9 cellular contexts compared by ENCODE assay signal in genomic region chr17:35345445-35345925, GRCh38. TPM values are rescaled to one million over a fixed set of nuclear protein-coding genes. Genes with fewer than 3 reads are reported as not detected.
DNase-seq lines count a peak whose midpoint lies in the region; ATAC-seq and TF ChIP-seq lines count a peak whose summit lies in the region.
"Had no signal": no experiment of that assay in that cellular context is flagged by ENCODE, and none has a peak within 500 bp of the region (broad histone marks: within the 10 kb centered on the region; RNA-seq: fewer than 3 reads in every experiment).

No MANE protein-coding gene starts in this region.

- no peak for TF ChIP-seq EP300 in SK-N-SH (IDR thresholded peaks at IDR 0.05; ENCODE audit: borderline replicate concordance in 1 of 2, low read depth in 1 of 2, low read length in 1 of 2)

- ATAC-seq in SK-N-SH treated with all-trans-retinoic acid at 6 μM for 48 hours = no peak; the same call in 2 of the 3 replicates
- peak; percentile 14 to 25 for ATAC-seq in lower lobe of right lung
- no peak for ATAC-seq in GM18861 (IDR thresholded peaks at IDR 0.05; ENCODE audit: unreplicated experiment)

- TF ChIP-seq CTCF in SK-N-SH (IDR thresholded peaks at IDR 0.05) (no peak), lower lobe of right lung (IDR thresholded peaks at IDR 0.05) (no peak), testis (IDR thresholded peaks at IDR 0.05) (no peak)

- H3K4me1 ChIP-seq in SK-N-SH (ENCODE audit: control insufficient read depth in 1 of 2, insufficient read depth in 2 of 2, low read depth in 1 of 2, low read length in 1 of 2) (no peaks in the 10 kb centered on the region), lower lobe of right lung (peaks cover 26% of the 10 kb centered on the region), testis (peaks cover 7% of the 10 kb centered on the region)

- H3K27me3 ChIP-seq in SK-N-SH (ENCODE audit: insufficient read depth) = peaks cover 39% of the 10 kb centered on the region
- no peaks in the 10 kb centered on the region for H3K27me3 ChIP-seq in lower lobe of right lung (ENCODE audit: low read depth)
- no peaks in the 10 kb centered on the region for H3K27me3 ChIP-seq in testis

- no peak for DNase-seq in SK-N-SH
- no peak for DNase-seq in caudate nucleus (lab: John Stamatoyannopoulos, UW)
- DNase-seq in lower lobe of right lung = no peak
- DNase-seq in testis = no peak
- no peak for DNase-seq in inferior parietal cortex (ENCODE audit: extremely low spot score)
- no peak for DNase-seq in activated effector memory CD4-positive, alpha-beta T cell treated with Interleukin-2 at 50 U/mL for 16 hours

- H3K27ac ChIP-seq in SK-N-SH (ENCODE audit: low read depth in 2 of 2, low read length in 1 of 2) (no peak overlapping the region), caudate nucleus (ENCODE audit: low read depth, low read length) (peak overlapping the region; percentile 58), lower lobe of right lung (peak overlapping the region; percentile 80), testis (peak overlapping the region in 1 of 2 donors; percentile 21)
- H3K27ac ChIP-seq: 22Rv1 had no signal

- peak overlapping the region; percentile 41; the same call in 1 of the 2 replicates for H2AFZ ChIP-seq in SK-N-SH (ENCODE audit: low read depth)

- H4K20me1 ChIP-seq in SK-N-SH (ENCODE audit: insufficient read depth) = no peaks in the 10 kb centered on the region

- no peaks in the 10 kb centered on the region for H3K79me2 ChIP-seq in SK-N-SH (ENCODE audit: insufficient read depth)

- intact Hi-C loops in lower lobe of right lung (cut with DNase I) = no loop called here
- intact Hi-C loops in testis (cut with DNase I; ENCODE audit: low total_unique reads) = no loop called here

- no peak overlapping the region for H3K9ac ChIP-seq in SK-N-SH

- WGBS in SK-N-SH (ENCODE audit: low lambda C conversion rate) = 22% methylated on average over 22 of the region's 25 CpGs
- WGBS in testis, 2 donors = 12 to 14% methylated on average over 11 to 25 of the region's 25 CpGs

- POLR2A ChIA-PET in SK-N-SH (lab: Yijun Ruan, JAX) = no interaction called here

- no peaks in the 10 kb centered on the region for H3K9me3 ChIP-seq in SK-N-SH
- H3K9me3 ChIP-seq in lower lobe of right lung = no peaks in the 10 kb centered on the region
- no peaks in the 10 kb centered on the region for H3K9me3 ChIP-seq in testis

- no peak for TF ChIP-seq RAD21 in SK-N-SH (IDR thresholded peaks at IDR 0.05; ENCODE audit: low read length)

- no peak overlapping the region for H3K4me3 ChIP-seq in SK-N-SH (ENCODE audit: low read depth in 2 of 2, low read length in 1 of 2)
- peak overlapping the region; percentile 55 for H3K4me3 ChIP-seq in lower lobe of right lung
- peak overlapping the region; percentile 26 to 45 for H3K4me3 ChIP-seq in testis

- no peaks in the 10 kb centered on the region for H3K9me2 ChIP-seq in SK-N-SH

- TF ChIP-seq POLR2A in testis (IDR thresholded peaks at IDR 0.05) = no peak

- peak overlapping the region; percentile 55 for H3K4me2 ChIP-seq in SK-N-SH

- CTCF ChIA-PET in SK-N-SH (lab: Yijun Ruan, JAX) = interaction anchor here (1.0 kb wide), 1 partner anchor 1069 kb away, joined by 3 read pairs; no protein-coding TSS in a partner anchor

- H3F3A ChIP-seq in SK-N-SH (replicated peaks; ENCODE audit: insufficient read depth) = no peaks in the 10 kb centered on the region

- no peaks in the 10 kb centered on the region for H3K36me3 ChIP-seq in SK-N-SH (replicated peaks in 1 of 2; ENCODE audit: control insufficient read depth in 1 of 2, insufficient read depth in 2 of 2, low read length in 1 of 2)
- H3K36me3 ChIP-seq in lower lobe of right lung = no peaks in the 10 kb centered on the region
- H3K36me3 ChIP-seq in testis (ENCODE audit: low read depth, missing control alignments) = no peaks in the 10 kb centered on the region

TF ChIP-seq in SK-N-SH, 30 proteins besides CTCF, POLR2A, EP300 and RAD21 (continues in another document):
- TF ChIP-seq YY1 (IDR thresholded peaks at IDR 0.05; ENCODE audit: low read depth) (no peak), MEF2A (IDR thresholded peaks at IDR 0.05; ENCODE audit: borderline replicate concordance, low read depth) (no peak), GABPA (IDR thresholded peaks at IDR 0.05; ENCODE audit: low read depth) (no peak), SMC3 (IDR thresholded peaks at IDR 0.05; ENCODE audit: low read depth, low read length) (no peak), NRF1 (IDR thresholded peaks at IDR 0.05; ENCODE audit: low read depth, low read length) (no peak), IRF3 (IDR thresholded peaks at IDR 0.05; ENCODE audit: low read depth, low read length) (no peak), SIN3A (IDR thresholded peaks at IDR 0.05; ENCODE audit: borderline replicate concordance, low read depth, low read length) (no peak), PBX3 (IDR thresholded peaks at IDR 0.05) (no peak)

TF ChIP-seq in SK-N-SH treated with all-trans-retinoic acid at 6 μM for 48 hours, 23 proteins besides CTCF, POLR2A, EP300 and RAD21:
- no peak for TF ChIP-seq ESRRG (CRISPR knock-in tag; IDR thresholded peaks at IDR 0.05)
- TF ChIP-seq RARB (CRISPR knock-in tag; IDR thresholded peaks at IDR 0.05) = no peak
- TF ChIP-seq TCF4 (CRISPR knock-in tag; IDR thresholded peaks at IDR 0.05; ENCODE audit: borderline replicate concordance) = no peak
- no peak for TF ChIP-seq GLIS3 (CRISPR knock-in tag; IDR thresholded peaks at IDR 0.05)
- TF ChIP-seq PPARA (CRISPR knock-in tag; IDR thresholded peaks at IDR 0.05; ENCODE audit: borderline replicate concordance) = no peak
- TF ChIP-seq ZNF8 (CRISPR knock-in tag; IDR thresholded peaks at IDR 0.05) = no peak
- TF ChIP-seq ZFP30 (CRISPR knock-in tag; IDR thresholded peaks at IDR 0.05) = no peak
- TF ChIP-seq TOX (CRISPR knock-in tag; IDR thresholded peaks at IDR 0.05; ENCODE audit: borderline replicate concordance) = no peak
- TF ChIP-seq ARNTL (CRISPR knock-in tag; IDR thresholded peaks at IDR 0.05; ENCODE audit: borderline replicate concordance, low read depth) = no peak
- no peak for TF ChIP-seq BACH2 (CRISPR knock-in tag; IDR thresholded peaks at IDR 0.05; ENCODE audit: borderline replicate concordance)
- no peak for TF ChIP-seq OSR1 (CRISPR knock-in tag; IDR thresholded peaks at IDR 0.05)
- no peak for TF ChIP-seq SNAI2 (CRISPR knock-in tag; IDR thresholded peaks at IDR 0.05)

RNA-seq across cellular contexts. Expression of gene SLFN11, which starts 27.9 kb away (rescaled TPM):
- polyA plus RNA-seq in SK-N-SH (2012; rRNA removed) (0.02 TPM in 2 replicates), testis (ENCODE audit: insufficient read depth, low read depth, low replicate concordance) (9.3 TPM)
- polyA plus RNA-seq in SK-N-SH (2012; cell fraction: cytosol; rRNA removed) = under 0.01 and 0.01 TPM in 2 replicates
- 0.07 TPM in 1 of 2 replicates, not detected in the other for polyA plus RNA-seq in SK-N-SH (2012; cell fraction: nucleus; rRNA removed)
- total RNA-seq in lower lobe of right lung (118 TPM), testis (1 to 10 TPM; 5.5 to 6.4 TPM)

Comparison
In these comparisons a context has a peak if more than half of its experiments do, and no peak if none do; other contexts are left out.
1. H3K27ac ChIP-seq: peak in caudate nucleus (single experiment) and lower lobe of right lung (single experiment); none in SK-N-SH (0 of 2).
2. H3K4me3 ChIP-seq: peak in lower lobe of right lung (single experiment) and testis (2 of 2); none in SK-N-SH (0 of 2).
3. ATAC-seq: peak in lower lobe of right lung (2 of 2); none in SK-N-SH treated with all-trans-retinoic acid at 6 μM for 48 hours (single experiment) and GM18861 (single experiment).
4. RNA of gene SLFN11, which starts 27.9 kb away (total RNA-seq): 118 TPM in lower lobe of right lung (single experiment); 5.5 to 6.4 TPM in testis; every median in the first group is over 10 times any median in the second.